In genomic region chr11:26837154-26837553, GRCh38 we compare ENCODE assay signal across 28 cellular contexts.
"Had no signal": no experiment of that assay in that cellular context is flagged by ENCODE, and none has a peak within 500 bp of the region (broad histone marks: within the 10 kb centered on the region; RNA-seq: fewer than 3 reads in every experiment).

No MANE protein-coding gene starts in this region.

- H3K4me3 Mint-ChIP-seq: activated CD4-positive, alpha-beta memory T cell treated with anti-CD3 and anti-CD28 coated beads for 36 hours; activated CD4-positive, alpha-beta T cell treated with anti-CD3 and anti-CD28 coated beads for 36 hours; activated CD4-positive, alpha-beta T cell treated with anti-CD3 and anti-CD28 coated beads, Interleukin-2, amount 10 ng/mL, durations not matched to agents 24 days and 14 days; activated CD8-positive, alpha-beta memory T cell treated with anti-CD3 and anti-CD28 coated beads, Interleukin-2, amount 10 ng/mL, durations not matched to agents 7 days and 5 days; activated CD8-positive, alpha-beta T cell treated with anti-CD3 and anti-CD28 coated beads, Interleukin-2, amount 10 ng/mL, durations not matched to agents 7 days and 5 days; activated naive CD4-positive, alpha-beta T cell treated with anti-CD3 and anti-CD28 coated beads, Interleukin-2, amount 10 ng/mL, durations not matched to agents 7 days and 5 days; activated naive CD8-positive, alpha-beta T cell treated with anti-CD3 and anti-CD28 coated beads, Interleukin-2, amount 10 ng/mL, durations not matched to agents 7 days and 5 days; brain had no signal

- H3K9me3 ChIP-seq: ascending aorta, breast epithelium, colonic mucosa had no signal

- H3K27me3 ChIP-seq: ascending aorta, breast epithelium, cardiac muscle cell, colonic mucosa, heart left ventricle had no signal

- DNase-seq: activated CD4-positive, alpha-beta memory T cell treated with anti-CD3 and anti-CD28 coated beads for 36 hours; activated CD4-positive, alpha-beta T cell treated with anti-CD3 and anti-CD28 coated beads for 36 hours; activated CD4-positive, alpha-beta T cell treated with anti-CD3 and anti-CD28 coated beads, Interleukin-2, amount 10 ng/mL, durations not matched to agents 24 days and 14 days; activated CD4-positive, CD25-positive, alpha-beta regulatory T cell; activated CD4-positive, CD25-positive, alpha-beta regulatory T cell treated with anti-CD3 and anti-CD28 coated beads, Interleukin-2, amount 50 U/mL, for 72 hours; activated CD8-positive, alpha-beta memory T cell treated with anti-CD3 and anti-CD28 coated beads, Interleukin-2, amount 10 ng/mL, durations not matched to agents 7 days and 5 days; activated CD8-positive, alpha-beta memory T cell treated with anti-CD3 and anti-CD28 coated beads, Interleukin-2, amount 50 U/mL, for 4 hours; activated CD8-positive, alpha-beta T cell treated with anti-CD3 and anti-CD28 coated beads, Interleukin-2, amount 10 ng/mL, durations not matched to agents 7 days and 5 days; activated gamma-delta T cell; activated naive CD4-positive, alpha-beta T cell; activated naive CD4-positive, alpha-beta T cell treated with anti-CD3 and anti-CD28 coated beads, Interleukin-2, amount 10 ng/mL, durations not matched to agents 7 days and 5 days; activated naive CD8-positive, alpha-beta T cell treated with anti-CD3 and anti-CD28 coated beads, Interleukin-2, amount 10 ng/mL, durations not matched to agents 7 days and 5 days; activated T-cell treated with anti-CD3 and anti-CD28 coated beads, Interleukin-2, amount 50 U/mL, for 1 hour; activated T-cell treated with anti-CD3 and anti-CD28 coated beads, Interleukin-2, amount 50 U/mL, for 48 hours; central memory CD4-positive, alpha-beta T cell; cerebellar nuclear complex; colonic mucosa; effector CD8-positive, alpha-beta T cell; foreskin fibroblast; glutamatergic neuron; heart left ventricle; T-helper 2 cell had no signal

- H3K36me3 Mint-ChIP-seq: activated CD4-positive, alpha-beta memory T cell treated with anti-CD3 and anti-CD28 coated beads for 36 hours; activated CD8-positive, alpha-beta memory T cell treated with anti-CD3 and anti-CD28 coated beads, Interleukin-2, amount 10 ng/mL, durations not matched to agents 7 days and 5 days; activated naive CD4-positive, alpha-beta T cell treated with anti-CD3 and anti-CD28 coated beads, Interleukin-2, amount 10 ng/mL, durations not matched to agents 7 days and 5 days; activated naive CD4-positive, alpha-beta T cell treated with anti-CD3 and anti-CD28 coated beads, Interleukin-2, amount 50 U/mL, for 72 hours; activated naive CD8-positive, alpha-beta T cell treated with anti-CD3 and anti-CD28 coated beads, Interleukin-2, amount 10 ng/mL, durations not matched to agents 7 days and 5 days; brain had no signal

- H3K4me1 Mint-ChIP-seq: activated CD4-positive, alpha-beta T cell treated with anti-CD3 and anti-CD28 coated beads for 36 hours; activated CD4-positive, alpha-beta T cell treated with anti-CD3 and anti-CD28 coated beads, Interleukin-2, amount 10 ng/mL, durations not matched to agents 24 days and 14 days; activated CD8-positive, alpha-beta memory T cell treated with anti-CD3 and anti-CD28 coated beads, Interleukin-2, amount 10 ng/mL, durations not matched to agents 7 days and 5 days; activated naive CD4-positive, alpha-beta T cell treated with anti-CD3 and anti-CD28 coated beads, Interleukin-2, amount 10 ng/mL, durations not matched to agents 7 days and 5 days; activated naive CD8-positive, alpha-beta T cell treated with anti-CD3 and anti-CD28 coated beads, Interleukin-2, amount 10 ng/mL, durations not matched to agents 7 days and 5 days had no signal

- H3K36me3 ChIP-seq: ascending aorta, breast epithelium, cardiac muscle cell, colonic mucosa, heart left ventricle had no signal

- ATAC-seq: activated CD4-positive, alpha-beta T cell treated with anti-CD3 and anti-CD28 coated beads for 36 hours; activated CD8-positive, alpha-beta memory T cell treated with anti-CD3 and anti-CD28 coated beads, Interleukin-2, amount 10 ng/mL, durations not matched to agents 7 days and 5 days; activated CD8-positive, alpha-beta T cell treated with anti-CD3 and anti-CD28 coated beads, Interleukin-2, amount 10 ng/mL, durations not matched to agents 7 days and 5 days; activated naive CD4-positive, alpha-beta T cell treated with anti-CD3 and anti-CD28 coated beads, Interleukin-2, amount 50 U/mL, for 72 hours; esophagus mucosa; heart left ventricle had no signal

- H3K27me3 Mint-ChIP-seq: activated CD4-positive, alpha-beta memory T cell treated with anti-CD3 and anti-CD28 coated beads for 36 hours; activated CD4-positive, alpha-beta T cell treated with anti-CD3 and anti-CD28 coated beads for 36 hours; activated CD4-positive, alpha-beta T cell treated with anti-CD3 and anti-CD28 coated beads, Interleukin-2, amount 10 ng/mL, durations not matched to agents 24 days and 14 days; activated CD8-positive, alpha-beta memory T cell treated with anti-CD3 and anti-CD28 coated beads, Interleukin-2, amount 10 ng/mL, durations not matched to agents 7 days and 5 days; activated naive CD4-positive, alpha-beta T cell treated with anti-CD3 and anti-CD28 coated beads, Interleukin-2, amount 10 ng/mL, durations not matched to agents 7 days and 5 days; activated naive CD8-positive, alpha-beta T cell treated with anti-CD3 and anti-CD28 coated beads, Interleukin-2, amount 10 ng/mL, durations not matched to agents 7 days and 5 days had no signal

- H3K4me1 ChIP-seq: colonic mucosa had no signal

- H3K27ac Mint-ChIP-seq: activated CD4-positive, alpha-beta memory T cell treated with anti-CD3 and anti-CD28 coated beads for 36 hours; activated CD4-positive, alpha-beta T cell treated with anti-CD3 and anti-CD28 coated beads for 36 hours; activated CD4-positive, alpha-beta T cell treated with anti-CD3 and anti-CD28 coated beads, Interleukin-2, amount 10 ng/mL, durations not matched to agents 24 days and 14 days; activated CD8-positive, alpha-beta memory T cell treated with anti-CD3 and anti-CD28 coated beads, Interleukin-2, amount 10 ng/mL, durations not matched to agents 7 days and 5 days; activated CD8-positive, alpha-beta T cell treated with anti-CD3 and anti-CD28 coated beads, Interleukin-2, amount 10 ng/mL, durations not matched to agents 7 days and 5 days; activated naive CD4-positive, alpha-beta T cell treated with anti-CD3 and anti-CD28 coated beads, Interleukin-2, amount 10 ng/mL, durations not matched to agents 7 days and 5 days; activated naive CD4-positive, alpha-beta T cell treated with anti-CD3 and anti-CD28 coated beads, Interleukin-2, amount 50 U/mL, for 72 hours; activated naive CD8-positive, alpha-beta T cell treated with anti-CD3 and anti-CD28 coated beads, Interleukin-2, amount 10 ng/mL, durations not matched to agents 7 days and 5 days; brain had no signal

- H3K9me3 Mint-ChIP-seq: brain had no signal

- H3K4me3 ChIP-seq: ascending aorta, breast epithelium, cardiac muscle cell, colonic mucosa, heart left ventricle had no signal
